Comparison of ENCODE assay signal across 10 cellular contexts in the genomic region with DNA sequence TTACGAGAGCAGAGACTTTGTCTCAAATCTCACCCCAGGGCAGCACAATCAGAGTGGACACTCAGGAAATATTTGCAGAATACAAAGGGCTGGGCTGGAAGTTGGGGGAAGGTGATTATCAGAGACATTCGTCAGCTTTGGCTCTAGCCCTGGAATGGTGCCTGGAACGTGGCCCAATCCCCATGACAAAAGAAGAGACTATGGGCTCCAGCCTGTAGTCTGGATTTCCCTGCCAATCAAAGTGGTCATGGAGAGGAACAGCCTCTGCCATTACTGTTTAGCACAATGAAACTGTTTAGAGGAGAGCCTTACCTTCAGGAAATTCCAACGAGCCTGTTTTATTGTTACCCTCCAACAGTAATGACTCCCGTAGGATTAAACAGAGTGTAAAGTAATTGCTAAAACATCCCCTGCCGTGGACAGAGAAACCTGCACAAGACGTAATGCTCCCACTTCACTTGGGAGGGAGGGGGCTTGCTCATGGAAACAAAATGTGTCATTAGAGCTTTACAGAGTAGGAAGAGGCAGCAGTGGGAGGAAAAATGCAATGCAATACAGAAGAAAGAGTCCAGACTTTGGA.
DNase-seq lines count a peak whose midpoint lies in the region; ATAC-seq and TF ChIP-seq lines count a peak whose summit lies in the region.
"Had no signal": no experiment of that assay in that cellular context is flagged by ENCODE, and none has a peak within 500 bp of the region (broad histone marks: within the 10 kb centered on the region; RNA-seq: fewer than 3 reads in every experiment).

No MANE protein-coding gene starts in this region.

- 3 to 16% methylated on average over 7 of the region's 7 CpGs for WGBS in body of pancreas, 2 donors

- TF ChIP-seq POLR2A in body of pancreas (IDR thresholded peaks at IDR 0.05), result no peak

- H3K9me3 ChIP-seq in body of pancreas, result no peaks in the 10 kb centered on the region

- intact Hi-C loops in body of pancreas (cut with DNase I), result no loop called here

- H3K4me1 Mint-ChIP-seq in HFFc6 (ENCODE audit: low read depth), result no peaks in the 10 kb centered on the region
- no peaks in the 10 kb centered on the region for H3K4me1 Mint-ChIP-seq in activated T-cell treated with anti-CD3 and anti-CD28 coated beads, Interleukin-2, amount 50 U/mL, for 72 hours (ENCODE audit: low read depth)

- H3K36me3 Mint-ChIP-seq in HFFc6 (ENCODE audit: low read depth), result peaks cover 5% of the 10 kb centered on the region; the same call in 1 of the 2 replicates
- no peaks in the 10 kb centered on the region for H3K36me3 Mint-ChIP-seq in activated T-cell treated with anti-CD3 and anti-CD28 coated beads, Interleukin-2, amount 50 U/mL, for 72 hours (ENCODE audit: insufficient read depth in 2 of 2)

- TF ChIP-seq CTCF in body of pancreas (IDR thresholded peaks at IDR 0.05), result no peak
- TF ChIP-seq CTCF in GM20000 (IDR thresholded peaks at IDR 0.05; ENCODE audit: extremely low read depth, missing control alignments), result no peak
- TF ChIP-seq CTCF in HFFc6 (IDR thresholded peaks at IDR 0.05), result no peak

- peak overlapping the region in 1 of 4 donors; percentile 21 for H3K27ac ChIP-seq in body of pancreas

- H3K27me3 ChIP-seq in body of pancreas, result no peaks in the 10 kb centered on the region

- ATAC-seq in body of pancreas, result peak; percentile 35
- no peak for ATAC-seq in activated T-cell treated with anti-CD3 and anti-CD28 coated beads, Interleukin-2, amount 50 U/mL, for 72 hours (replicated peaks in 1 of 2)
- ATAC-seq: K562 had no signal

- H3K4me3 Mint-ChIP-seq in HFFc6, result no peak overlapping the region
- no peak overlapping the region for H3K4me3 Mint-ChIP-seq in activated T-cell treated with anti-CD3 and anti-CD28 coated beads, Interleukin-2, amount 50 U/mL, for 72 hours

- H3K9me3 Mint-ChIP-seq in HFFc6, result peaks cover 28% of the 10 kb centered on the region
- H3K9me3 Mint-ChIP-seq in activated T-cell treated with anti-CD3 and anti-CD28 coated beads, Interleukin-2, amount 50 U/mL, for 72 hours, result no peaks in the 10 kb centered on the region

- H3K27ac Mint-ChIP-seq in HFFc6, result no peak overlapping the region
- no peak overlapping the region for H3K27ac Mint-ChIP-seq in activated T-cell treated with anti-CD3 and anti-CD28 coated beads, Interleukin-2, amount 50 U/mL, for 72 hours

- no peaks in the 10 kb centered on the region for H3K36me3 ChIP-seq in body of pancreas (replicated peaks in 1 of 2; ENCODE audit: insufficient read depth in 1 of 2, low read depth in 2 of 2)

- no peaks in the 10 kb centered on the region for H3K4me1 ChIP-seq in body of pancreas

- DNase-seq in NCI-H748 (lab: John Stamatoyannopoulos, UW; ENCODE audit: unreplicated experiment) (peak; percentile 62), NCI-H748 treated with DMSO at 0.1 percent for 48 hours (lab: John Stamatoyannopoulos, UW) (no peak), body of pancreas (peak; percentile 15 to 35 (median 27)), iris pigment epithelial cell (ENCODE audit: low read depth) (peak; percentile 1), GM20000 (ENCODE audit: low spot score) (no peak), HFFc6 (no peak)
- DNase-seq in activated T-cell treated with anti-CD3 and anti-CD28 coated beads, Interleukin-2, amount 50 U/mL, for 72 hours, result no peak
- DNase-seq in activated effector memory CD4-positive, alpha-beta T cell treated with anti-CD3 and anti-CD28 coated beads, Interleukin-2, amount 50 U/mL, for 16 hours, result no peak
- DNase-seq: AML-193 had no signal

- no peaks in the 10 kb centered on the region for H3K27me3 Mint-ChIP-seq in HFFc6 (ENCODE audit: insufficient read depth)
- no peaks in the 10 kb centered on the region for H3K27me3 Mint-ChIP-seq in activated T-cell treated with anti-CD3 and anti-CD28 coated beads, Interleukin-2, amount 50 U/mL, for 72 hours (ENCODE audit: low read depth)

- H3K4me3 ChIP-seq in body of pancreas, result no peak overlapping the region
- H3K4me3 ChIP-seq: K562 had no signal

Comparison
In these comparisons a context has a peak if more than half of its experiments do, and no peak if none do; other contexts are left out.
1. DNase-seq: peak in NCI-H748 (single experiment), body of pancreas (4 of 4) and iris pigment epithelial cell (single experiment); none in NCI-H748 treated with DMSO at 0.1 percent for 48 hours (single experiment), GM20000 (single experiment), HFFc6 (single experiment), activated T-cell treated with anti-CD3 and anti-CD28 coated beads, Interleukin-2, amount 50 U/mL, for 72 hours (0 of 2) and activated effector memory CD4-positive, alpha-beta T cell treated with anti-CD3 and anti-CD28 coated beads, Interleukin-2, amount 50 U/mL, for 16 hours (single experiment).